1 cellular context compared by ENCODE assay signal in genomic region chr12:64739778-64740177, GRCh38.
A peak's percentile ranks its signal among the peaks of the same experiment; 100 is the strongest.
TF ChIP-seq lines count a peak whose summit lies in the region.

No MANE protein-coding gene starts in this region.

TF ChIP-seq in HepG2, 621 proteins besides CTCF, POLR2A, EP300 and RAD21 (continued from another document):
- TF ChIP-seq ZBTB40 (IDR thresholded peaks at IDR 0.05) (peak; percentile 89), ZBTB40 (CRISPR knock-in tag; IDR thresholded peaks at IDR 0.05) (peak; percentile 96), FOSL2 (CRISPR knock-in tag; IDR thresholded peaks at IDR 0.05) (peak; percentile 39; the same call in 1 of the 2 replicates), IKZF4 (CRISPR knock-in tag; IDR thresholded peaks at IDR 0.05; ENCODE audit: borderline replicate concordance, low read depth, not compliant biosample characterization) (no peak), YEATS2 (CRISPR knock-in tag; IDR thresholded peaks at IDR 0.05; ENCODE audit: borderline replicate concordance) (no peak), KDM1A (CRISPR knock-in tag; IDR thresholded peaks at IDR 0.05) (no peak)
